In genomic region chr2:204517154-204517553, GRCh38 we compare ENCODE assay signal across 27 cellular contexts.
"Had no signal": no experiment of that assay in that cellular context is flagged by ENCODE, and none has a peak within 500 bp of the region (broad histone marks: within the 10 kb centered on the region; RNA-seq: fewer than 3 reads in every experiment).

No MANE protein-coding gene starts in this region.

- H3K9me3 ChIP-seq: stomach, suprapubic skin, testis, thoracic aorta, thyroid gland, tibial artery, tibial nerve, transverse colon, upper lobe of left lung, upper lobe of right lung, uterus, vagina had no signal

- ATAC-seq: stimulated activated effector memory CD8-positive, alpha-beta T cell treated with anti-CD3 and anti-CD28 coated beads, Interleukin-12 subunit alpha, Interleukin-12 subunit beta, amount 100 ng/mL, for 72 hours; stimulated activated memory B cell treated with anti-CD40 and anti-IgM and Interleukin-4, amounts not matched to agents 10 μg/mL and 1 μg/mL and 100 μg/mL, for 72 hours; stimulated activated naive B cell treated with anti-CD40 and anti-IgM and Interleukin-4, amounts not matched to agents 10 μg/mL and 1 μg/mL and 100 μg/mL, for 72 hours; stimulated activated naive CD8-positive, alpha-beta T cell treated with anti-CD3 and anti-CD28 coated beads, Interleukin-15, amount 100 ng/mL, for 72 hours; stimulated activated naive CD8-positive, alpha-beta T cell treated with anti-CD3 and anti-CD28 coated beads, Interleukin-15, Interleukin-2, amounts not matched to agents 100 U/mL and 50 U/mL, for 24 hours; upper lobe of right lung had no signal

- H3K27ac ChIP-seq: stomach, suprapubic skin, testis, thoracic aorta, thyroid gland, tibial artery, tibial nerve, transverse colon, upper lobe of left lung, upper lobe of right lung, uterus, vagina had no signal

- H3K4me3 ChIP-seq: stomach, suprapubic skin, testis, thoracic aorta, thyroid gland, tibial artery, tibial nerve, transverse colon, upper lobe of left lung, upper lobe of right lung, uterus, vagina had no signal

- FAIRE-seq: urothelium cell line had no signal

- H3K27me3 ChIP-seq: stomach, suprapubic skin, testis, thyroid gland, tibial artery, tibial nerve, transverse colon, upper lobe of left lung, upper lobe of right lung, uterus, vagina had no signal

- DNase-seq: stimulated activated CD4-positive, alpha-beta T cell treated with anti-CD3 and anti-CD28 coated beads, Interleukin-2, amount 100 ng/mL, for 48 hours; stimulated activated CD4-positive, alpha-beta T cell treated with anti-CD3 and anti-CD28 coated beads, Interleukin-4, amount 100 ng/mL, for 1 hour; stimulated activated CD4-positive, alpha-beta T cell treated with anti-CD3 and anti-CD28 coated beads, Interleukin-4, amount 100 ng/mL, for 24 hours; stimulated activated CD4-positive, alpha-beta T cell treated with anti-CD3 and anti-CD28 coated beads, Interleukin-4, amount 100 ng/mL, for 4 hours; stimulated activated CD8-positive, alpha-beta memory T cell treated with anti-CD3 and anti-CD28 coated beads, Interleukin-4, amount 100 ng/mL, for 48 hours; stimulated activated naive B cell treated with anti-CD40 and anti-IgM and Interleukin-4, amounts not matched to agents 10 μg/mL and 1 μg/mL and 100 μg/mL, for 72 hours; stimulated activated naive CD4-positive, alpha-beta T cell; stimulated activated naive CD4-positive, alpha-beta T cell treated with Interleukin-2 at 50 U/mL for 16 hours; stimulated activated naive CD8-positive, alpha-beta T cell treated with anti-CD3 and anti-CD28 coated beads, Interleukin-15, amount 100 ng/mL, for 72 hours; stimulated activated naive CD8-positive, alpha-beta T cell treated with anti-CD3 and anti-CD28 coated beads, Interleukin-15, Interleukin-2, amounts not matched to agents 100 U/mL and 50 U/mL, for 24 hours; stomach; substantia nigra; testis; thyroid gland; tibial artery; transverse colon; trophoblast cell; upper lobe of left lung; upper lobe of right lung; uterus had no signal

- H3K36me3 ChIP-seq: stomach, suprapubic skin, thoracic aorta, thyroid gland, tibial artery, tibial nerve, transverse colon, upper lobe of left lung, upper lobe of right lung, uterus, vagina had no signal

- H3K4me1 ChIP-seq: stomach, suprapubic skin, testis, thyroid gland, tibial nerve, transverse colon, upper lobe of left lung, upper lobe of right lung, uterus, vagina had no signal
